1 cellular context compared by ENCODE assay signal in the genomic region with DNA sequence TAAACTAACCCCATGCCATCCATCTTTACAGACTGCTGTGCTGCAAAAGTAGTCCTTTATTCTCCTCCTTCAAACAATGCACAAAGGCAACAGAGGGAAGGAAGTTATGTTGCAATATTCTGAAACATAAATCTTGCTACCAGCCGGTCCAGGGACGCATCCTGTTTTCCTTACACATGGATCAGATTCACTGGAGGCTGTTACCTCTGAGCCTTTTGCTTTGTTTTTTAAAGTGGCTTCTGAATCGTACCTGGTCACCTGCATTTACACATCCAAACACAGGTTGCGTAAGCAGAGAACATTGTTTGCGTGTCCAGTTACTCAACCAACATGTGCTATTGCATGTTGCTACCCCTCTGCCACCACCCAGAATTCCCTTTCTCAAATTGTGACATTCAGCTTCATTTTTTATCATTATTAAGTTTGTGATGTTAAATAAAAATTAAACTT.
A peak's percentile ranks its signal among the peaks of the same experiment; 100 is the strongest.
TF ChIP-seq lines count a peak whose summit lies in the region.

No MANE protein-coding gene starts in this region.

TF ChIP-seq in HepG2, 621 proteins besides CTCF, POLR2A, EP300 and RAD21 (continued from another document and continues in another):
- TF ChIP-seq, protein P1, sequence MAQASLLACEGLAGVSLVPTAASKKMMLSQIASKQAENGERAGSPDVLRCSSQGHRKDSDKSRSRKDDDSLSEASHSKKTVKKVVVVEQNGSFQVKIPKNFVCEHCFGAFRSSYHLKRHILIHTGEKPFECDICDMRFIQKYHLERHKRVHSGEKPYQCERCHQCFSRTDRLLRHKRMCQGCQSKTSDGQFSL (CRISPR knock-in tag; IDR thresholded peaks at IDR 0.05) = no peak
- TF ChIP-seq ZFP90 (CRISPR knock-in tag; IDR thresholded peaks at IDR 0.05; ENCODE audit: borderline replicate concordance) = peak; percentile 48; the same call in 1 of the 2 replicates
- TF ChIP-seq TOPORS (CRISPR knock-in tag; IDR thresholded peaks at IDR 0.05) = no peak
- TF ChIP-seq, protein P2, sequence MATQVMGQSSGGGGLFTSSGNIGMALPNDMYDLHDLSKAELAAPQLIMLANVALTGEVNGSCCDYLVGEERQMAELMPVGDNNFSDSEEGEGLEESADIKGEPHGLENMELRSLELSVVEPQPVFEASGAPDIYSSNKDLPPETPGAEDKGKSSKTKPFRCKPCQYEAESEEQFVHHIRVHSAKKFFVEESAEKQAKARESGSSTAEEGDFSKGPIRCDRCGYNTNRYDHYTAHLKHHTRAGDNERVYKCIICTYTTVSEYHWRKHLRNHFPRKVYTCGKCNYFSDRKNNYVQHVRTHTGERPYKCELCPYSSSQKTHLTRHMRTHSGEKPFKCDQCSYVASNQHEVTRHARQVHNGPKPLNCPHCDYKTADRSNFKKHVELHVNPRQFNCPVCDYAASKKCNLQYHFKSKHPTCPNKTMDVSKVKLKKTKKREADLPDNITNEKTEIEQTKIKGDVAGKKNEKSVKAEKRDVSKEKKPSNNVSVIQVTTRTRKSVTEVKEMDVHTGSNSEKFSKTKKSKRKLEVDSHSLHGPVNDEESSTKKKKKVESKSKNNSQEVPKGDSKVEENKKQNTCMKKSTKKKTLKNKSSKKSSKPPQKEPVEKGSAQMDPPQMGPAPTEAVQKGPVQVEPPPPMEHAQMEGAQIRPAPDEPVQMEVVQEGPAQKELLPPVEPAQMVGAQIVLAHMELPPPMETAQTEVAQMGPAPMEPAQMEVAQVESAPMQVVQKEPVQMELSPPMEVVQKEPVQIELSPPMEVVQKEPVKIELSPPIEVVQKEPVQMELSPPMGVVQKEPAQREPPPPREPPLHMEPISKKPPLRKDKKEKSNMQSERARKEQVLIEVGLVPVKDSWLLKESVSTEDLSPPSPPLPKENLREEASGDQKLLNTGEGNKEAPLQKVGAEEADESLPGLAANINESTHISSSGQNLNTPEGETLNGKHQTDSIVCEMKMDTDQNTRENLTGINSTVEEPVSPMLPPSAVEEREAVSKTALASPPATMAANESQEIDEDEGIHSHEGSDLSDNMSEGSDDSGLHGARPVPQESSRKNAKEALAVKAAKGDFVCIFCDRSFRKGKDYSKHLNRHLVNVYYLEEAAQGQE (IDR thresholded peaks at IDR 0.05; ENCODE audit: borderline replicate concordance in 1 of 2, low read depth in 1 of 2, low read length in 2 of 2) = peak in 1 of 2 experiments; percentile 62; a peak in 2 of 4 replicates
- TF ChIP-seq HIVEP1 (CRISPR knock-in tag; IDR thresholded peaks at IDR 0.05) = no peak
- TF ChIP-seq ZNF883 (CRISPR knock-in tag; IDR thresholded peaks at IDR 0.05; ENCODE audit: not compliant biosample characterization) = no peak
- TF ChIP-seq, protein P3, sequence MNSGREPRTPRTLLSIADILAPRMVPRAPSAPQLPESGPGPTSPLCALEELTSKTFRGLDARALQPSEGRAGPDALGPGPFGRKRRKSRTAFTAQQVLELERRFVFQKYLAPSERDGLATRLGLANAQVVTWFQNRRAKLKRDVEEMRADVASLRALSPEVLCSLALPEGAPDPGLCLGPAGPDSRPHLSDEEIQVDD (CRISPR knock-in tag; IDR thresholded peaks at IDR 0.05; ENCODE audit: borderline replicate concordance) = no peak
- no peak for TF ChIP-seq RORA (CRISPR knock-in tag; IDR thresholded peaks at IDR 0.05)
- peak; percentile 52; the same call in 1 of the 2 replicates for TF ChIP-seq HOXA3 (CRISPR knock-in tag; IDR thresholded peaks at IDR 0.05)
- peak; percentile 93 for TF ChIP-seq ARNTL (CRISPR knock-in tag; IDR thresholded peaks at IDR 0.05)
- TF ChIP-seq KDM2A (CRISPR knock-in tag; IDR thresholded peaks at IDR 0.05; ENCODE audit: borderline replicate concordance, low read depth) = no peak
- 0 out of 2 replicates have a peak, but pooled peaks have one; percentile 34 for TF ChIP-seq STAT5B (CRISPR knock-in tag; IDR thresholded peaks at IDR 0.05)
- TF ChIP-seq ZNF879 (CRISPR knock-in tag; IDR thresholded peaks at IDR 0.05) = no peak
- no peak for TF ChIP-seq ZNF615 (CRISPR knock-in tag; IDR thresholded peaks at IDR 0.05; ENCODE audit: borderline replicate concordance)
- no peak for TF ChIP-seq NR2F1 (CRISPR knock-in tag; IDR thresholded peaks at IDR 0.05)
- no peak for TF ChIP-seq BRCA1 (CRISPR knock-in tag; IDR thresholded peaks at IDR 0.05)
- TF ChIP-seq, protein P4, sequence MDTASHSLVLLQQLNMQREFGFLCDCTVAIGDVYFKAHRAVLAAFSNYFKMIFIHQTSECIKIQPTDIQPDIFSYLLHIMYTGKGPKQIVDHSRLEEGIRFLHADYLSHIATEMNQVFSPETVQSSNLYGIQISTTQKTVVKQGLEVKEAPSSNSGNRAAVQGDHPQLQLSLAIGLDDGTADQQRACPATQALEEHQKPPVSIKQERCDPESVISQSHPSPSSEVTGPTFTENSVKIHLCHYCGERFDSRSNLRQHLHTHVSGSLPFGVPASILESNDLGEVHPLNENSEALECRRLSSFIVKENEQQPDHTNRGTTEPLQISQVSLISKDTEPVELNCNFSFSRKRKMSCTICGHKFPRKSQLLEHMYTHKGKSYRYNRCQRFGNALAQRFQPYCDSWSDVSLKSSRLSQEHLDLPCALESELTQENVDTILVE (CRISPR knock-in tag; IDR thresholded peaks at IDR 0.05) = peak; percentile 81
- TF ChIP-seq, protein P5, sequence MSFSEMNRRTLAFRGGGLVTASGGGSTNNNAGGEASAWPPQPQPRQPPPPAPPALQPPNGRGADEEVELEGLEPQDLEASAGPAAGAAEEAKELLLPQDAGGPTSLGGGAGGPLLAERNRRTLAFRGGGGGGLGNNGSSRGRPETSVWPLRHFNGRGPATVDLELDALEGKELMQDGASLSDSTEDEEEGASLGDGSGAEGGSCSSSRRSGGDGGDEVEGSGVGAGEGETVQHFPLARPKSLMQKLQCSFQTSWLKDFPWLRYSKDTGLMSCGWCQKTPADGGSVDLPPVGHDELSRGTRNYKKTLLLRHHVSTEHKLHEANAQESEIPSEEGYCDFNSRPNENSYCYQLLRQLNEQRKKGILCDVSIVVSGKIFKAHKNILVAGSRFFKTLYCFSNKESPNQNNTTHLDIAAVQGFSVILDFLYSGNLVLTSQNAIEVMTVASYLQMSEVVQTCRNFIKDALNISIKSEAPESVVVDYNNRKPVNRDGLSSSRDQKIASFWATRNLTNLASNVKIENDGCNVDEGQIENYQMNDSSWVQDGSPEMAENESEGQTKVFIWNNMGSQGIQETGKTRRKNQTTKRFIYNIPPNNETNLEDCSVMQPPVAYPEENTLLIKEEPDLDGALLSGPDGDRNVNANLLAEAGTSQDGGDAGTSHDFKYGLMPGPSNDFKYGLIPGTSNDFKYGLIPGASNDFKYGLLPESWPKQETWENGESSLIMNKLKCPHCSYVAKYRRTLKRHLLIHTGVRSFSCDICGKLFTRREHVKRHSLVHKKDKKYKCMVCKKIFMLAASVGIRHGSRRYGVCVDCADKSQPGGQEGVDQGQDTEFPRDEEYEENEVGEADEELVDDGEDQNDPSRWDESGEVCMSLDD (CRISPR knock-in tag; IDR thresholded peaks at IDR 0.05; ENCODE audit: borderline replicate concordance) = no peak
- no peak for TF ChIP-seq SRSF1 (optimal IDR thresholded peaks at IDR 0.05; ENCODE audit: low read depth, low read length)
- TF ChIP-seq, protein P6, sequence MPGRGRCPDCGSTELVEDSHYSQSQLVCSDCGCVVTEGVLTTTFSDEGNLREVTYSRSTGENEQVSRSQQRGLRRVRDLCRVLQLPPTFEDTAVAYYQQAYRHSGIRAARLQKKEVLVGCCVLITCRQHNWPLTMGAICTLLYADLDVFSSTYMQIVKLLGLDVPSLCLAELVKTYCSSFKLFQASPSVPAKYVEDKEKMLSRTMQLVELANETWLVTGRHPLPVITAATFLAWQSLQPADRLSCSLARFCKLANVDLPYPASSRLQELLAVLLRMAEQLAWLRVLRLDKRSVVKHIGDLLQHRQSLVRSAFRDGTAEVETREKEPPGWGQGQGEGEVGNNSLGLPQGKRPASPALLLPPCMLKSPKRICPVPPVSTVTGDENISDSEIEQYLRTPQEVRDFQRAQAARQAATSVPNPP (CRISPR knock-in tag; IDR thresholded peaks at IDR 0.05) = no peak
- TF ChIP-seq ZNF564 (CRISPR knock-in tag; IDR thresholded peaks at IDR 0.05) = no peak
- peak; percentile 93 for TF ChIP-seq SIX4 (CRISPR knock-in tag; IDR thresholded peaks at IDR 0.05)
- TF ChIP-seq DMAP1 (CRISPR knock-in tag; IDR thresholded peaks at IDR 0.05) = peak; percentile 70; the same call in 1 of the 2 replicates
- TF ChIP-seq SETDB1 (CRISPR knock-in tag; IDR thresholded peaks at IDR 0.05; ENCODE audit: borderline replicate concordance) = no peak
- no peak for TF ChIP-seq SP1 (IDR thresholded peaks at IDR 0.05)
- TF ChIP-seq SP1 (CRISPR knock-in tag; IDR thresholded peaks at IDR 0.05) = no peak
- no peak for TF ChIP-seq CAMTA2 (CRISPR knock-in tag; IDR thresholded peaks at IDR 0.05; ENCODE audit: borderline replicate concordance)
- TF ChIP-seq DNMT1 (CRISPR knock-in tag; IDR thresholded peaks at IDR 0.05) = no peak
- TF ChIP-seq, protein P7, sequence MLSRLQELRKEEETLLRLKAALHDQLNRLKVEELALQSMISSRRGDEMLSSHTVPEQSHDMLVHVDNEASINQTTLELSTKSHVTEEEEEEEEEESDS (CRISPR knock-in tag; IDR thresholded peaks at IDR 0.05; ENCODE audit: borderline replicate concordance) = no peak
- 0 out of 2 replicates have a peak, but pooled peaks have one; percentile 69 for TF ChIP-seq MBD4 (IDR thresholded peaks at IDR 0.05; ENCODE audit: borderline replicate concordance, low read length)
- peak; percentile 46; the same call in 1 of the 2 replicates for TF ChIP-seq ZNF556 (CRISPR knock-in tag; IDR thresholded peaks at IDR 0.05; ENCODE audit: borderline replicate concordance)
- peak; percentile 46; the same call in 1 of the 2 replicates for TF ChIP-seq ZNF746 (CRISPR knock-in tag; IDR thresholded peaks at IDR 0.05)
- TF ChIP-seq ZNF446 (CRISPR knock-in tag; IDR thresholded peaks at IDR 0.05) = no peak
- TF ChIP-seq SYNCRIP (IDR thresholded peaks at IDR 0.05; ENCODE audit: insufficient read depth, low read depth, low read length) = no peak
- no peak for TF ChIP-seq HDAC6 (IDR thresholded peaks at IDR 0.05; ENCODE audit: low read depth, low read length)
- TF ChIP-seq ZBTB20 (CRISPR knock-in tag; IDR thresholded peaks at IDR 0.05; ENCODE audit: borderline replicate concordance, low read depth) = peak; percentile 61; the same call in 1 of the 2 replicates
- no peak for TF ChIP-seq ZNF589 (CRISPR knock-in tag; conservative IDR thresholded peaks at IDR 0.05)
- TF ChIP-seq ZNF660 (CRISPR knock-in tag; IDR thresholded peaks at IDR 0.05; ENCODE audit: borderline replicate concordance, low read depth) = no peak
- no peak for TF ChIP-seq HNRNPLL (IDR thresholded peaks at IDR 0.05; ENCODE audit: low read depth, low read length, poor library complexity, severe bottlenecking)
- no peak for TF ChIP-seq KDM5B (CRISPR knock-in tag; IDR thresholded peaks at IDR 0.05; ENCODE audit: borderline replicate concordance)
- no peak for TF ChIP-seq SRSF9 (IDR thresholded peaks at IDR 0.05; ENCODE audit: borderline replicate concordance, insufficient read depth, low read depth, low read length, poor library complexity, severe bottlenecking)
- peak; percentile 79 for TF ChIP-seq TRIM24 (CRISPR knock-in tag; IDR thresholded peaks at IDR 0.05)
- no peak for TF ChIP-seq ZNF790 (CRISPR knock-in tag; IDR thresholded peaks at IDR 0.05; ENCODE audit: borderline replicate concordance)
- TF ChIP-seq ZNF468 (CRISPR knock-in tag; IDR thresholded peaks at IDR 0.05) = no peak
- TF ChIP-seq AHR (CRISPR knock-in tag; IDR thresholded peaks at IDR 0.05) = no peak
- TF ChIP-seq ZNF24 (IDR thresholded peaks at IDR 0.05) = no peak
- TF ChIP-seq TEAD2 (CRISPR knock-in tag; IDR thresholded peaks at IDR 0.05) = no peak
- no peak for TF ChIP-seq ZNF138 (CRISPR knock-in tag; IDR thresholded peaks at IDR 0.05; ENCODE audit: low read depth)
- no peak for TF ChIP-seq ZSCAN31 (CRISPR knock-in tag; IDR thresholded peaks at IDR 0.05; ENCODE audit: low read depth)
- peak in 1 of 2 experiments; percentile 88; a peak in 2 of 4 replicates for TF ChIP-seq KLF16 (CRISPR knock-in tag; IDR thresholded peaks at IDR 0.05)
- TF ChIP-seq MED1 (CRISPR knock-in tag; IDR thresholded peaks at IDR 0.05) = peak; percentile 96
- TF ChIP-seq U2AF1 (optimal IDR thresholded peaks at IDR 0.05; ENCODE audit: low read depth, low read length) = no peak
- TF ChIP-seq, protein P8, sequence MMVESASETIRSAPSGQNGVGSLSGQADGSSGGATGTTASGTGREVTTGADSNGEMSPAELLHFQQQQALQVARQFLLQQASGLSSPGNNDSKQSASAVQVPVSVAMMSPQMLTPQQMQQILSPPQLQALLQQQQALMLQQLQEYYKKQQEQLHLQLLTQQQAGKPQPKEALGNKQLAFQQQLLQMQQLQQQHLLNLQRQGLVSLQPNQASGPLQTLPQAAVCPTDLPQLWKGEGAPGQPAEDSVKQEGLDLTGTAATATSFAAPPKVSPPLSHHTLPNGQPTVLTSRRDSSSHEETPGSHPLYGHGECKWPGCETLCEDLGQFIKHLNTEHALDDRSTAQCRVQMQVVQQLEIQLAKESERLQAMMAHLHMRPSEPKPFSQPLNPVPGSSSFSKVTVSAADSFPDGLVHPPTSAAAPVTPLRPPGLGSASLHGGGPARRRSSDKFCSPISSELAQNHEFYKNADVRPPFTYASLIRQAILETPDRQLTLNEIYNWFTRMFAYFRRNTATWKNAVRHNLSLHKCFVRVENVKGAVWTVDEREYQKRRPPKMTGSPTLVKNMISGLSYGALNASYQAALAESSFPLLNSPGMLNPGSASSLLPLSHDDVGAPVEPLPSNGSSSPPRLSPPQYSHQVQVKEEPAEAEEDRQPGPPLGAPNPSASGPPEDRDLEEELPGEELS (CRISPR knock-in tag; IDR thresholded peaks at IDR 0.05) = peak; percentile 99
- TF ChIP-seq, protein P9, sequence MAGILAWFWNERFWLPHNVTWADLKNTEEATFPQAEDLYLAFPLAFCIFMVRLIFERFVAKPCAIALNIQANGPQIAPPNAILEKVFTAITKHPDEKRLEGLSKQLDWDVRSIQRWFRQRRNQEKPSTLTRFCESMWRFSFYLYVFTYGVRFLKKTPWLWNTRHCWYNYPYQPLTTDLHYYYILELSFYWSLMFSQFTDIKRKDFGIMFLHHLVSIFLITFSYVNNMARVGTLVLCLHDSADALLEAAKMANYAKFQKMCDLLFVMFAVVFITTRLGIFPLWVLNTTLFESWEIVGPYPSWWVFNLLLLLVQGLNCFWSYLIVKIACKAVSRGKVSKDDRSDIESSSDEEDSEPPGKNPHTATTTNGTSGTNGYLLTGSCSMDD (CRISPR knock-in tag; IDR thresholded peaks at IDR 0.05) = no peak
- no peak for TF ChIP-seq ATRX (CRISPR knock-in tag; IDR thresholded peaks at IDR 0.05; ENCODE audit: borderline replicate concordance)
